8 cellular contexts compared by ENCODE assay signal in genomic region chr2:7448578-7449264, GRCh38.
"Had no signal": no experiment of that assay in that cellular context is flagged by ENCODE, and none has a peak within 500 bp of the region (broad histone marks: within the 10 kb centered on the region; RNA-seq: fewer than 3 reads in every experiment).

No MANE protein-coding gene starts in this region.

- H3K4me3 Mint-ChIP-seq: mesothelial cell of epicardium; stimulated activated memory B cell treated with anti-CD40 and anti-IgM and Interleukin-4, amounts not matched to agents 10 μg/mL and 1 μg/mL and 100 μg/mL, for 72 hours had no signal

- H3K36me3 Mint-ChIP-seq: mesothelial cell of epicardium; stimulated activated memory B cell treated with anti-CD40 and anti-IgM and Interleukin-4, amounts not matched to agents 10 μg/mL and 1 μg/mL and 100 μg/mL, for 72 hours had no signal

- DNase-seq: activated CD4-positive, CD25-positive, alpha-beta regulatory T cell treated with anti-CD3 and anti-CD28 coated beads, Interleukin-2, amount 50 U/mL, for 72 hours; foreskin keratinocyte; left cardiac atrium; lower lobe of right lung; upper lobe of right lung had no signal

- H3K4me1 Mint-ChIP-seq: mesothelial cell of epicardium; stimulated activated memory B cell treated with anti-CD40 and anti-IgM and Interleukin-4, amounts not matched to agents 10 μg/mL and 1 μg/mL and 100 μg/mL, for 72 hours had no signal

- H3K27ac Mint-ChIP-seq: mesothelial cell of epicardium; stimulated activated memory B cell treated with anti-CD40 and anti-IgM and Interleukin-4, amounts not matched to agents 10 μg/mL and 1 μg/mL and 100 μg/mL, for 72 hours had no signal

- H3K9me3 Mint-ChIP-seq: mesothelial cell of epicardium; stimulated activated memory B cell treated with anti-CD40 and anti-IgM and Interleukin-4, amounts not matched to agents 10 μg/mL and 1 μg/mL and 100 μg/mL, for 72 hours had no signal

- ATAC-seq: foreskin keratinocyte; left cardiac atrium; lower lobe of right lung; Right ventricle myocardium inferior; stimulated activated memory B cell treated with anti-CD40 and anti-IgM and Interleukin-4, amounts not matched to agents 10 μg/mL and 1 μg/mL and 100 μg/mL, for 72 hours; upper lobe of right lung had no signal
